Comparison of ENCODE assay signal across 15 cellular contexts in genomic region chr7:101784275-101785127, GRCh38. TPM values are rescaled to one million over a fixed set of nuclear protein-coding genes. Genes with fewer than 3 reads are reported as not detected.
DNase-seq lines count a peak whose midpoint lies in the region; ATAC-seq, FAIRE-seq and TF ChIP-seq lines count a peak whose summit lies in the region.
"Had no signal": no experiment of that assay in that cellular context is flagged by ENCODE, and none has a peak within 500 bp of the region (broad histone marks: within the 10 kb centered on the region; RNA-seq: fewer than 3 reads in every experiment).

No MANE protein-coding gene starts in this region.

- H3K4me2 ChIP-seq in endothelial cell of umbilical vein (ENCODE audit: insufficient read depth, low read length): no peak overlapping the region

- dilution Hi-C loops in endothelial cell of umbilical vein (cut with MboI; ENCODE audit: extremely low pct_ligation_motif_present, low sequenced_read_pairs): no loop called here

- peaks cover 4 to 8% of the 10 kb centered on the region in 2 experiments for H3K27me3 ChIP-seq in endothelial cell of umbilical vein (ENCODE audit: control insufficient read depth in 2 of 2, insufficient read depth in 2 of 2, low read length in 2 of 2)

- no peaks in the 10 kb centered on the region for H3K79me2 ChIP-seq in endothelial cell of umbilical vein (ENCODE audit: control insufficient read depth, insufficient read depth, low read length)

- H3K9me3 ChIP-seq in endothelial cell of umbilical vein (replicated peaks; ENCODE audit: control insufficient read depth, insufficient read depth, low read length): no peaks in the 10 kb centered on the region
- H3K9me3 ChIP-seq: SJSA1 had no signal

- TF ChIP-seq POLR2A in endothelial cell of umbilical vein (IDR thresholded peaks at IDR 0.05; ENCODE audit: low read depth, low read length): no peak

- H3K4me3 ChIP-seq in endothelial cell of umbilical vein (replicated peaks in 1 of 3; ENCODE audit: insufficient read depth in 1 of 3, low read depth in 1 of 3, low read length in 3 of 3): no peak overlapping the region
- H3K4me3 ChIP-seq: SJSA1 had no signal

- intact Hi-C loops in Right ventricle myocardium superior (cut with DNase I): no loop called here
- intact Hi-C loops in cardiac septum (cut with DNase I): no loop called here
- intact Hi-C loops in endothelial cell of umbilical vein (cut with micrococcal nuclease): no loop called here

- CTCF ChIA-PET in endothelial cell of umbilical vein (lab: Charles Lee): interaction anchor here (0.9 kb wide), 1 partner anchor 21 kb away, joined by 3 read pairs; no protein-coding TSS in a partner anchor

- ATAC-seq in Right ventricle myocardium superior (ENCODE audit: poor library complexity): peak; percentile 60
- ATAC-seq in GM18858 (IDR thresholded peaks at IDR 0.05; ENCODE audit: unreplicated experiment): no peak
- no peak for ATAC-seq in GM21381 (IDR thresholded peaks at IDR 0.05; ENCODE audit: unreplicated experiment)
- ATAC-seq in HG03521 (IDR thresholded peaks at IDR 0.05; ENCODE audit: unreplicated experiment): no peak
- ATAC-seq: HCT116 had no signal

- H3K9me1 ChIP-seq in endothelial cell of umbilical vein (replicated peaks; ENCODE audit: control insufficient read depth, extremely low read depth, insufficient read depth, low read length): no peaks in the 10 kb centered on the region

- peak; percentile 21 for FAIRE-seq in endothelial cell of umbilical vein (lab: Jason Lieb, UNC)
- FAIRE-seq: colon had no signal

- peak overlapping the region; percentile 1 for H2AFZ ChIP-seq in endothelial cell of umbilical vein (ENCODE audit: low read depth, low read length)

- POLR2A ChIA-PET in endothelial cell of umbilical vein (lab: Charles Lee): no interaction called here

- no peaks in the 10 kb centered on the region for H3K36me3 ChIP-seq in endothelial cell of umbilical vein (ENCODE audit: control insufficient read depth in 2 of 2, extremely low read depth in 1 of 2, insufficient read depth in 2 of 2, low read length in 2 of 2)
- H3K36me3 ChIP-seq: SJSA1 had no signal

- no TSS peak for BruUV-seq in endothelial cell of umbilical vein (replicated peaks; lab: Mats Ljungman, UMichigan)

- DNase-seq in Right ventricle myocardium superior (no peak), cardiac septum (ENCODE audit: low spot score) (no peak), endothelial cell of umbilical vein (ENCODE audit: low read depth, low spot score) (no peak), myocyte (ENCODE audit: low read depth) (peak; percentile 38), NCI-H510A (lab: John Stamatoyannopoulos, UW) (no peak)
- DNase-seq: activated naive CD4-positive, alpha-beta T cell treated with anti-CD3 and anti-CD28 coated beads for 36 hours; Karpas-422; NCI-H446 treated with DMSO at 0.1 percent for 48 hours; stimulated activated naive CD4-positive, alpha-beta T cell had no signal

- no peak for TF ChIP-seq CTCF in endothelial cell of umbilical vein (IDR thresholded peaks at IDR 0.05; ENCODE audit: extremely low read depth in 1 of 2, insufficient read depth in 1 of 2, low read depth in 1 of 2, low read length in 2 of 2)

- no peaks in the 10 kb centered on the region for H3K4me1 ChIP-seq in endothelial cell of umbilical vein (ENCODE audit: control insufficient read depth, extremely low read depth, insufficient read depth, low read length)
- H3K4me1 ChIP-seq: SJSA1 had no signal

- no peaks in the 10 kb centered on the region for H4K20me1 ChIP-seq in endothelial cell of umbilical vein (replicated peaks; ENCODE audit: control insufficient read depth, extremely low read depth, insufficient read depth, low read length)

- no peak overlapping the region for H3K27ac ChIP-seq in endothelial cell of umbilical vein (ENCODE audit: insufficient read depth, low read depth, low read length)
- H3K27ac ChIP-seq: SJSA1 had no signal

- H3K9ac ChIP-seq in endothelial cell of umbilical vein (replicated peaks; ENCODE audit: extremely low read depth, insufficient read depth, low read length): no peak overlapping the region

TF ChIP-seq in endothelial cell of umbilical vein, 7 proteins besides CTCF, POLR2A, EP300 and RAD21:
- TF ChIP-seq FOS (IDR thresholded peaks at IDR 0.05; ENCODE audit: borderline replicate concordance, insufficient read depth, low read length) (no peak), GATA2 (IDR thresholded peaks at IDR 0.05; ENCODE audit: insufficient read depth, insufficient read length, low read depth, low read length) (no peak), JUN (IDR thresholded peaks at IDR 0.05; ENCODE audit: borderline replicate concordance, insufficient read depth, insufficient read length, low read depth) (no peak), MYC (IDR thresholded peaks at IDR 0.05; ENCODE audit: low read depth, low read length) (no peak), EZH2 (IDR thresholded peaks at IDR 0.05; ENCODE audit: borderline replicate concordance, low read depth, low read length, severe bottlenecking) (no peak), POLR2AphosphoS5 (IDR thresholded peaks at IDR 0.05; ENCODE audit: insufficient read depth, low read depth, low read length) (no peak), MAX (IDR thresholded peaks at IDR 0.05; ENCODE audit: insufficient read depth, insufficient read length) (no peak)

RNA-seq across cellular contexts. Expression of gene CUX1, which starts 32.9 kb away (rescaled TPM):
- total RNA-seq in Right ventricle myocardium superior: 97.4 TPM
- total RNA-seq in cardiac septum: 171 TPM
- total RNA-seq in endothelial cell of umbilical vein: 45.0 and 49.8 TPM in 2 replicates
- polyA plus RNA-seq in endothelial cell of umbilical vein: 13.8 and 15.5 TPM in 2 replicates
- 17.9 and 19.9 TPM in 2 replicates for polyA plus RNA-seq in endothelial cell of umbilical vein (2011; cell fraction: cytosol; rRNA removed)
- 16.9 and 19.5 TPM in 2 replicates for polyA plus RNA-seq in endothelial cell of umbilical vein (2011; cell fraction: nucleus; rRNA removed)
- 19.4 and 27.6 TPM in 2 replicates for polyA plus RNA-seq in endothelial cell of umbilical vein (2012)
- 23.4 and 25.3 TPM in 2 replicates for polyA minus RNA-seq in endothelial cell of umbilical vein
- 16.7 TPM for polyA minus RNA-seq in endothelial cell of umbilical vein (2011; cell fraction: cytosol; rRNA and poly(A)+ RNA removed)
- polyA minus RNA-seq in endothelial cell of umbilical vein (2011; cell fraction: nucleus; rRNA and poly(A)+ RNA removed): 41.8 and 46.6 TPM in 2 replicates
- total RNA-seq in myocyte: 43.0 and 46.5 TPM in 2 replicates
- 45.0 TPM for polyA plus RNA-seq in myocyte (2012)
